In the genomic region with DNA sequence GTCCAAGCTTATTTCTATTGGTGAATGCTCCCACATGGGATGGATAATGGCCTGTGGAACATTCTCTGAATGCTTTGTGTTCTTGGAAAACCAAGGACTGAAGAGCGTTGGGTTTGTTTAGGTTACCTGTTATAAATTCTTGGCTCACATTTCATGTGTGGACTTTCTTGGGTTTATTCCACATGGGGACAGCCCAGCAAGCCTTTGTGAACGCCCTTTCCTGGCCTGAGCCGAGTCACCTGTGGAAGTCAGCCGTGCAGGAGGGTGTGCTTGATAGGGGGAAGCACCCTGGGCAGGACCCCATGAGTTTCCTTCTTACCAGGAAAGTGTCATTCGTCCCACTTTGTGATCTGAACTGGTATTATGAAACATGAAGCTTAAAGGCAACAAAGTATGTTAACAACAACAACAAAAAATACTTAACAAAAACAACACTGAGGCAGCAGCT, we compare ENCODE assay signal across 16 cellular contexts. TPM values are rescaled to one million over a fixed set of nuclear protein-coding genes. Genes with fewer than 3 reads are reported as not detected.
DNase-seq lines count a peak whose midpoint lies in the region; ATAC-seq, FAIRE-seq and TF ChIP-seq lines count a peak whose summit lies in the region.
"Had no signal": no experiment of that assay in that cellular context is flagged by ENCODE, and none has a peak within 500 bp of the region (broad histone marks: within the 10 kb centered on the region; RNA-seq: fewer than 3 reads in every experiment).

No MANE protein-coding gene starts in this region.

- H2BK12ac ChIP-seq in H1 (ENCODE audit: low read depth, low read length), result 0 out of 2 replicates have a peak overlapping the region, but pooled peaks have one; percentile 3

- BruUV-seq in HepG2 (replicated peaks; lab: Mats Ljungman, UMichigan), result no TSS peak

- no peak overlapping the region for H3K18ac ChIP-seq in H1 (ENCODE audit: extremely low read depth, low read length)

- TF ChIP-seq CTCF in H1 (IDR thresholded peaks at IDR 0.05; ENCODE audit: control extremely low read depth in 1 of 3, insufficient read depth in 1 of 3, low read depth in 1 of 3, low read length in 3 of 3), result no peak
- no peak for TF ChIP-seq CTCF in nephron progenitor cell (IDR thresholded peaks at IDR 0.05)
- TF ChIP-seq CTCF in thyroid gland (IDR thresholded peaks at IDR 0.05), result no peak
- no peak for TF ChIP-seq CTCF in HepG2 (CRISPR knock-in tag; IDR thresholded peaks at IDR 0.05)

- H2AFZ ChIP-seq in H1 (ENCODE audit: low read length) (no peak overlapping the region), Karpas-422 (ENCODE audit: low read length) (no peak overlapping the region), HepG2 (ENCODE audit: low read length) (no peak overlapping the region)
- H2AFZ ChIP-seq: neural progenitor cell had no signal

- H3K27me3 ChIP-seq in H1 (replicated peaks in 1 of 4; ENCODE audit: control insufficient read depth in 3 of 4, extremely low read depth in 1 of 4, insufficient read depth in 3 of 4, low read length in 3 of 4) (peaks cover 0 to 28% (median 23%) of the 10 kb centered on the region in 4 experiments; a peak in 5 of 7 replicates), thyroid gland (no peaks in the 10 kb centered on the region), Karpas-422 (ENCODE audit: low read length) (no peaks in the 10 kb centered on the region), HepG2 (ENCODE audit: control insufficient read depth in 1 of 2, insufficient read depth in 2 of 2, low read length in 2 of 2) (peaks cover 1 to 36% of the 10 kb centered on the region in 2 experiments; a peak in 4 of 5 replicates)
- H3K27me3 ChIP-seq: dorsolateral prefrontal cortex had no signal

- H4K5ac ChIP-seq in H1 (ENCODE audit: insufficient read length, low read depth, low read length), result no peak overlapping the region

- H3K4ac ChIP-seq in H1 (replicated peaks; ENCODE audit: insufficient read length, low read depth, low read length), result no peak overlapping the region

- peaks cover 61% of the 10 kb centered on the region for H3K4me1 Mint-ChIP-seq in nephron progenitor cell

- no peak overlapping the region for H3K14ac ChIP-seq in H1 (ENCODE audit: insufficient read length)

- H2BK15ac ChIP-seq in H1 (ENCODE audit: low read length), result 0 out of 2 replicates have a peak overlapping the region, but pooled peaks have one; percentile 18

- H3K23ac ChIP-seq in H1 (ENCODE audit: insufficient read length), result no peak overlapping the region

- DNase-seq in M059J (ENCODE audit: low read depth), result peak; percentile 50
- no peak for DNase-seq in H1 (ENCODE audit: low read depth in 1 of 2, low spot score in 2 of 2)
- no peak for DNase-seq in nephron progenitor cell
- DNase-seq in thyroid gland, result peak; percentile 90
- no peak for DNase-seq in GM12892 (ENCODE audit: insufficient read length)
- no peak for DNase-seq in Karpas-422
- no peak for DNase-seq in HepG2 (ENCODE audit: low spot score)
- DNase-seq: activated CD4-positive, alpha-beta T cell treated with anti-CD3 and anti-CD28 coated beads for 1 hour; dorsolateral prefrontal cortex; NCI-H1105; NCI-H748 treated with DMSO at 0.1 percent for 48 hours; T1000 had no signal

- TF ChIP-seq POLR2A in H1 (IDR thresholded peaks at IDR 0.05; ENCODE audit: control extremely low read depth in 1 of 2, low read depth in 2 of 2, low read length in 2 of 2) (no peak), thyroid gland (IDR thresholded peaks at IDR 0.05) (peak in 1 of 2 donors; percentile 18), GM12892 (IDR thresholded peaks at IDR 0.05; ENCODE audit: low read depth, low read length) (no peak), HepG2 (IDR thresholded peaks at IDR 0.05; ENCODE audit: insufficient read depth in 1 of 2, low read depth in 2 of 2, low read length in 2 of 2) (no peak)

- no peaks in the 10 kb centered on the region for H3K9me3 Mint-ChIP-seq in nephron progenitor cell
- H3K9me3 Mint-ChIP-seq: activated naive CD4-positive, alpha-beta T cell treated with anti-CD3 and anti-CD28 coated beads for 36 hours; neural progenitor cell had no signal

- H3K79me1 ChIP-seq in H1 (ENCODE audit: low read depth, low read length), result peaks cover 5% of the 10 kb centered on the region

- H3K56ac ChIP-seq in H1 (replicated peaks; ENCODE audit: insufficient read length, low read depth, low read length), result no peak overlapping the region

- intact Hi-C loops in thyroid gland (cut with DNase I) (no loop called here), HepG2 (cut with micrococcal nuclease; ENCODE audit: unreplicated experiment) (no loop called here)

- CTCF ChIA-PET in H1 (lab: Charles Lee; ENCODE audit: partially characterized antibody), result no interaction called here
- CTCF ChIA-PET in HepG2 (lab: Yijun Ruan, JAX; ENCODE audit: low intra/inter-chr PET ratio, low total read pairs), result no interaction called here

- H3K27me3 Mint-ChIP-seq in nephron progenitor cell (ENCODE audit: low read depth, poor library complexity), result peaks cover 37% of the 10 kb centered on the region

- H4K91ac ChIP-seq in H1 (replicated peaks; ENCODE audit: insufficient read length, low read length), result no peak overlapping the region

- WGBS in H1 (ENCODE audit: extremely low coverage in 1 of 2, insufficient coverage in 1 of 2, insufficient read length in 1 of 2, insufficient replicate concordance in 2 of 2, low coverage in 1 of 2, low lambda C conversion rate in 2 of 2, missing lambda C conversion rate in 1 of 2), 2 experiments, result 82% methylated on average over 5 of the region's 5 CpGs; no CpG with 5 or more reads in 1 of the 2 experiments
- WGBS in thyroid gland, 2 donors, result 18 to 34% methylated on average over 5 of the region's 5 CpGs
- WGBS in HepG2 (ENCODE audit: low lambda C conversion rate), result 23% methylated on average over 5 of the region's 5 CpGs

- H3K36me3 ChIP-seq in H1 (ENCODE audit: control insufficient read depth in 2 of 4, insufficient read depth in 4 of 4, low read length in 3 of 4) (no peaks in the 10 kb centered on the region), thyroid gland (no peaks in the 10 kb centered on the region), Karpas-422 (ENCODE audit: insufficient read depth, low read length) (no peaks in the 10 kb centered on the region), HepG2 (replicated peaks in 1 of 2; ENCODE audit: control insufficient read depth in 1 of 2, insufficient read depth in 2 of 2, low read length in 2 of 2) (no peaks in the 10 kb centered on the region)
- H3K36me3 ChIP-seq: neural progenitor cell, Peyer's patch had no signal

- H3K79me2 ChIP-seq in H1 (ENCODE audit: control insufficient read depth in 1 of 2, insufficient read depth in 2 of 2, low read length in 2 of 2) (peaks cover 3 to 7% of the 10 kb centered on the region in 2 experiments; a peak in 2 of 4 replicates), Karpas-422 (ENCODE audit: low read length) (no peaks in the 10 kb centered on the region), HepG2 (ENCODE audit: insufficient read depth, low read length) (no peaks in the 10 kb centered on the region)

- no peak overlapping the region for H2BK5ac ChIP-seq in H1 (ENCODE audit: low read depth, low read length)

- H3K27ac Mint-ChIP-seq in nephron progenitor cell, result peak overlapping the region; percentile 57
- H3K27ac Mint-ChIP-seq: activated naive CD4-positive, alpha-beta T cell treated with anti-CD3 and anti-CD28 coated beads for 36 hours; neural progenitor cell had no signal

- TF ChIP-seq RAD21 in H1 (IDR thresholded peaks at IDR 0.05 in 1 of 2, conservative IDR thresholded peaks at IDR 0.05 in 1 of 2; ENCODE audit: low read depth in 2 of 2, low read length in 2 of 2) (no peak), HepG2 (CRISPR knock-in tag; IDR thresholded peaks at IDR 0.05) (no peak)

- H3K9me2 ChIP-seq in Karpas-422 (replicated peaks; ENCODE audit: insufficient read depth, low read length), result no peaks in the 10 kb centered on the region

- no peak for TF ChIP-seq EP300 in H1 (IDR thresholded peaks at IDR 0.05; ENCODE audit: borderline replicate concordance in 1 of 2, low read depth in 2 of 2, low read length in 2 of 2)
- no peak for TF ChIP-seq EP300 in HepG2 (IDR thresholded peaks at IDR 0.05; ENCODE audit: low read depth in 2 of 2, low read length in 2 of 2)
- no peak for TF ChIP-seq EP300 in HepG2 (CRISPR knock-in tag; IDR thresholded peaks at IDR 0.05; ENCODE audit: borderline replicate concordance)

- no peak overlapping the region for H3K4me3 Mint-ChIP-seq in nephron progenitor cell
- H3K4me3 Mint-ChIP-seq: activated naive CD4-positive, alpha-beta T cell treated with anti-CD3 and anti-CD28 coated beads for 36 hours; neural progenitor cell had no signal

- no peak overlapping the region for H3K9ac ChIP-seq in H1 (replicated peaks in 1 of 4; ENCODE audit: extremely low read depth in 1 of 4, low read depth in 3 of 4, low read length in 3 of 4)
- H3K9ac ChIP-seq in Karpas-422 (ENCODE audit: low read length), result no peak overlapping the region
- no peak overlapping the region for H3K9ac ChIP-seq in HepG2 (ENCODE audit: insufficient read depth, low read depth, low read length)
- H3K9ac ChIP-seq: neural progenitor cell had no signal

- POLR2A ChIA-PET in H1 (lab: Charles Lee; ENCODE audit: partially characterized antibody), result no interaction called here
- POLR2A ChIA-PET in HepG2 (lab: Yijun Ruan, JAX), result no interaction called here

- ATAC-seq in GM19023 (IDR thresholded peaks at IDR 0.05; ENCODE audit: unreplicated experiment) (no peak), HepG2 (no peak)

- H3K23me2 ChIP-seq in H1 (ENCODE audit: low read depth, low read length), result peaks cover 17% of the 10 kb centered on the region; the same call in 1 of the 2 replicates

- no peak overlapping the region for H3K27ac ChIP-seq in H1 (ENCODE audit: low read depth, low read length)
- H3K27ac ChIP-seq in thyroid gland, result peak overlapping the region; percentile 85 to 93 (median 91)
- no peak overlapping the region for H3K27ac ChIP-seq in Karpas-422 (ENCODE audit: low read length)
- H3K27ac ChIP-seq in HepG2 (ENCODE audit: extremely low read length, insufficient read depth, low read length), result no peak overlapping the region
- H3K27ac ChIP-seq: neural progenitor cell had no signal

- no peaks in the 10 kb centered on the region for H3K36me3 Mint-ChIP-seq in nephron progenitor cell (ENCODE audit: low read depth)

- H4K20me1 ChIP-seq in H1 (replicated peaks in 1 of 2; ENCODE audit: control insufficient read depth in 1 of 2, insufficient read depth in 2 of 2, low read length in 2 of 2), result peaks cover 2 to 3% of the 10 kb centered on the region in 2 experiments
- H4K20me1 ChIP-seq in Karpas-422 (ENCODE audit: insufficient read depth, low read depth, low read length), result no peaks in the 10 kb centered on the region
- no peaks in the 10 kb centered on the region for H4K20me1 ChIP-seq in HepG2 (ENCODE audit: insufficient read depth, low read length)

- H2AK5ac ChIP-seq in H1 (ENCODE audit: low read depth, low read length), result no peak overlapping the region; the same call in 1 of the 2 replicates

- H3K4me3 ChIP-seq in H1 (ENCODE audit: extremely low read depth in 1 of 4, insufficient read depth in 2 of 4, low read depth in 3 of 4, low read length in 4 of 4), result no peak overlapping the region
- H3K4me3 ChIP-seq in thyroid gland (replicated peaks in 1 of 3), result no peak overlapping the region
- no peak overlapping the region for H3K4me3 ChIP-seq in Karpas-422 (ENCODE audit: low read length)
- H3K4me3 ChIP-seq in HepG2 (replicated peaks in 1 of 3; ENCODE audit: insufficient read depth in 1 of 3, low read depth in 2 of 3, low read length in 3 of 3), result no peak overlapping the region
- H3K4me3 ChIP-seq: neural progenitor cell, Peyer's patch had no signal

- H3K9me3 ChIP-seq in H1 (ENCODE audit: insufficient read depth in 2 of 2, low read depth in 1 of 2, low read length in 1 of 2) (no peaks in the 10 kb centered on the region), thyroid gland (no peaks in the 10 kb centered on the region), Karpas-422 (ENCODE audit: low read length) (no peaks in the 10 kb centered on the region), HepG2 (ENCODE audit: low read length) (no peaks in the 10 kb centered on the region)
- H3K9me3 ChIP-seq: Peyer's patch had no signal

- in situ Hi-C loops in HepG2 (cut with HindIII; ENCODE audit: extremely low pct_ligation_motif_present, low pct_unique_long_range_greater_than_20kb), result no loop called here

- H2BK20ac ChIP-seq in H1 (ENCODE audit: low read length), result no peak overlapping the region

- H3K4me1 ChIP-seq in H1 (replicated peaks in 1 of 4; ENCODE audit: control insufficient read depth in 3 of 4, insufficient read depth in 4 of 4, low read length in 3 of 4) (peaks cover 4 to 13% (median 8%) of the 10 kb centered on the region in 4 experiments; a peak in 6 of 7 replicates), thyroid gland (peaks cover 37 to 48% of the 10 kb centered on the region in 2 donors), Karpas-422 (ENCODE audit: low read length) (no peaks in the 10 kb centered on the region), HepG2 (ENCODE audit: insufficient read depth, low read length) (peaks cover 6% of the 10 kb centered on the region)

- H3K4me2 ChIP-seq in H1 (ENCODE audit: insufficient read depth in 1 of 2, low read depth in 2 of 2, low read length in 2 of 2) (no peak overlapping the region), Karpas-422 (ENCODE audit: low read depth, low read length, poor library complexity, severe bottlenecking) (no peak overlapping the region), HepG2 (ENCODE audit: low read depth, low read length) (no peak overlapping the region)
- H3K4me2 ChIP-seq: neural progenitor cell had no signal

- H4K8ac ChIP-seq in H1 (ENCODE audit: extremely low read depth, insufficient read depth, low read length), result no peak overlapping the region

- H2BK120ac ChIP-seq in H1 (replicated peaks; ENCODE audit: low read depth, low read length), result no peak overlapping the region

- FAIRE-seq in H1 (lab: Jason Lieb, UNC) (no peak), GM12892 (lab: Jason Lieb, UNC) (no peak), HepG2 (lab: Jason Lieb, UNC) (no peak)

RNA-seq across cellular contexts. Expression of a gene that starts 4.1 kb away (rescaled TPM):
- 36.8 and 53.6 TPM in 2 replicates for total RNA-seq in M059J (2014; rRNA removed; shearing (Covaris generic))
- total RNA-seq in H1 (2021; fragmentation: NEBNext Ultra II Directional; extraction: Animal tissue kit (Norgen Biotek cat#: 25700)), result 39.3 and 40.9 TPM in 2 replicates
- polyA plus RNA-seq in H1 (2011; rRNA removed) (15.2 TPM in 2 replicates), HepG2 (2011; rRNA removed) (0.73 and 1.1 TPM in 2 replicates)
- polyA plus RNA-seq in H1 (2011; cell fraction: cytosol; rRNA removed), result 16.7 TPM
- 27.4 TPM for polyA plus RNA-seq in H1 (2011; cell fraction: nucleus; rRNA removed)
- 17.8 to 28.0 TPM (median 22.6 TPM) in 4 replicates for polyA plus RNA-seq in H1 (2012, experiment 1 of 2)
- 6.0 TPM for polyA plus RNA-seq in H1 (2012, experiment 2 of 2)
- 65.4 TPM for polyA plus RNA-seq in H1 (2013, experiment 1 of 2)
- 69.7 TPM for polyA plus RNA-seq in H1 (2013, experiment 2 of 2)
- polyA minus RNA-seq in H1 (2011; rRNA and poly(A)+ RNA removed), result 54.0 and 57.9 TPM in 2 replicates
- 14.6 TPM for polyA minus RNA-seq in H1 (2011; cell fraction: cytosol; rRNA and poly(A)+ RNA removed)
- polyA minus RNA-seq in H1 (2011; cell fraction: nucleus; rRNA and poly(A)+ RNA removed), result 33.4 TPM
- total RNA-seq in thyroid gland (10 to 100 TPM; 33.9 to 72.7 (median 40.8) TPM), HepG2 (2016; rRNA removed; fragmentation: Illumina TruSeq; extraction: Trizol) (1.7 and 3.6 TPM in 2 replicates)
- 26.4 TPM for polyA plus RNA-seq in GM12892 (2012; ENCODE audit: missing spikeins)
- total RNA-seq in Karpas-422 (2014; rRNA removed; shearing (Covaris generic); ENCODE audit: low replicate concordance), result not detected in 2 replicates
- 1.4 and 2.6 TPM in 2 replicates for total RNA-seq in HepG2 (2016; cell fraction: cytosol; rRNA removed; fragmentation: Illumina TruSeq; extraction: Trizol; ENCODE audit: low read depth)
- total RNA-seq in HepG2 (2016; cell fraction: insoluble cytoplasmic fraction; rRNA removed; fragmentation: Illumina TruSeq; extraction: Trizol), result 2.9 TPM in 2 replicates
- total RNA-seq in HepG2 (2016; cell fraction: membrane; rRNA removed; fragmentation: Illumina TruSeq; extraction: Trizol), result 3.1 and 3.4 TPM in 2 replicates
- 1.4 and 2.6 TPM in 2 replicates for total RNA-seq in HepG2 (2016; cell fraction: nucleus; rRNA removed; fragmentation: Illumina TruSeq; extraction: Trizol)
- polyA plus RNA-seq in HepG2 (2011; cell fraction: cytosol; rRNA removed), result 0.24 and 1.2 TPM in 2 replicates
- 8.7 and 12.9 TPM in 2 replicates for polyA plus RNA-seq in HepG2 (2011; cell fraction: nucleus; rRNA removed)
- 0.38 and 2.1 TPM in 2 replicates for polyA plus RNA-seq in HepG2 (2012)
- polyA plus RNA-seq in HepG2 (2016; cell fraction: cytosol; fragmentation: Illumina TruSeq; extraction: Trizol; ENCODE audit: low read depth), result 4.4 and 5.7 TPM in 2 replicates
- polyA plus RNA-seq in HepG2 (2016; cell fraction: insoluble cytoplasmic fraction; fragmentation: Illumina TruSeq; extraction: Trizol; ENCODE audit: low read depth), result 3.7 TPM in 2 replicates
- polyA plus RNA-seq in HepG2 (2016; cell fraction: membrane; fragmentation: Illumina TruSeq; extraction: Trizol; ENCODE audit: low read depth), result 2.6 and 3.5 TPM in 2 replicates
- polyA plus RNA-seq in HepG2 (2016; cell fraction: nucleus; fragmentation: Illumina TruSeq; extraction: Trizol; ENCODE audit: insufficient read depth, low read depth), result 2.9 and 3.0 TPM in 2 replicates
- 1.9 and 153 TPM in 2 replicates for polyA minus RNA-seq in HepG2 (2011; rRNA and poly(A)+ RNA removed; ENCODE audit: low replicate concordance)
- polyA minus RNA-seq in HepG2 (2011; cell fraction: cytosol; rRNA and poly(A)+ RNA removed), result 2.8 and 4.2 TPM in 2 replicates
- 5.3 and 5.5 TPM in 2 replicates for polyA minus RNA-seq in HepG2 (2011; cell fraction: nucleus; rRNA and poly(A)+ RNA removed)

Comparison
In these comparisons a context has a peak if more than half of its experiments do, and no peak if none do; other contexts are left out.
1. DNase-seq: peak in M059J (single experiment) and thyroid gland (2 of 2); none in H1 (0 of 2), nephron progenitor cell (single experiment), GM12892 (single experiment), Karpas-422 (single experiment) and HepG2 (single experiment).
2. H3K27ac ChIP-seq: peak in thyroid gland (3 of 3); none in H1 (single experiment), Karpas-422 (single experiment) and HepG2 (single experiment).